ENCODE assay signal across 10 cellular contexts in genomic region chr15:77493324-77493907, GRCh38.
A peak's percentile ranks its signal among the peaks of the same experiment; 100 is the strongest.
DNase-seq lines count a peak whose midpoint lies in the region; ATAC-seq, FAIRE-seq and TF ChIP-seq lines count a peak whose summit lies in the region.
"Had no signal": no experiment of that assay in that cellular context is flagged by ENCODE, and none has a peak within 500 bp of the region (broad histone marks: within the 10 kb centered on the region; RNA-seq: fewer than 3 reads in every experiment).

No MANE protein-coding gene starts in this region.

- peak overlapping the region; percentile 9; the same call in 1 of the 2 replicates for H2BK15ac ChIP-seq in H1 (ENCODE audit: low read length)

- POLR2A ChIA-PET in H1 (lab: Charles Lee; ENCODE audit: partially characterized antibody) = interaction anchor here (0.9 kb wide), 1 partner anchor 11 kb away, joined by 3 read pairs; no protein-coding TSS in a partner anchor

- peaks cover 2% of the 10 kb centered on the region; the same call in 1 of the 2 replicates for H3K23me2 ChIP-seq in H1 (ENCODE audit: low read depth, low read length)

- H2AFZ ChIP-seq in H1 (ENCODE audit: low read length) = no peak overlapping the region

- no peak overlapping the region for H3K4ac ChIP-seq in H1 (replicated peaks; ENCODE audit: insufficient read length, low read depth, low read length)

- TF ChIP-seq POLR2A in H1 (IDR thresholded peaks at IDR 0.05; ENCODE audit: control extremely low read depth in 1 of 2, low read depth in 2 of 2, low read length in 2 of 2) = no peak

- no peak overlapping the region for H3K4me3 ChIP-seq in H1 (ENCODE audit: extremely low read depth in 1 of 4, insufficient read depth in 2 of 4, low read depth in 3 of 4, low read length in 4 of 4)

- H2BK20ac ChIP-seq in H1 (ENCODE audit: low read length) = peak overlapping the region; percentile 73; the same call in 1 of the 2 replicates

- FAIRE-seq in GM19239 (lab: Jason Lieb, UNC) (peak; percentile 56), H1 (lab: Jason Lieb, UNC) (no peak)
- FAIRE-seq: H54, keratinocyte had no signal

- no peaks in the 10 kb centered on the region; a peak in 1 of 8 replicates for H3K36me3 ChIP-seq in H1 (ENCODE audit: control insufficient read depth in 2 of 4, insufficient read depth in 4 of 4, low read length in 3 of 4)

- H4K91ac ChIP-seq in H1 (replicated peaks; ENCODE audit: insufficient read length, low read length) = no peak overlapping the region

- DNase-seq in AML-193 (lab: John Stamatoyannopoulos, UW) (peak; percentile 80 to 81), GM19239 (ENCODE audit: insufficient read length, low spot score) (no peak), OCI-M1 (lab: John Stamatoyannopoulos, UW) (peak; percentile 87), H1 (ENCODE audit: low read depth in 1 of 2, low spot score in 2 of 2) (no peak), GM03348 (ENCODE audit: low spot score) (no peak)
- DNase-seq in stimulated activated CD4-positive, alpha-beta T cell treated with anti-CD3 and anti-CD28 coated beads, Interleukin-4, amount 100 ng/mL, for 4 hours = no peak

- H2BK12ac ChIP-seq in H1 (ENCODE audit: low read depth, low read length) = peak overlapping the region; percentile 68; the same call in 1 of the 2 replicates

- no peak overlapping the region for H3K56ac ChIP-seq in H1 (replicated peaks; ENCODE audit: insufficient read length, low read depth, low read length)

- CTCF ChIA-PET in H1 (lab: Charles Lee; ENCODE audit: partially characterized antibody) = interaction anchor here (0.6 to 7.7 kb wide), 6 partner anchors 12 to 503 kb away, joined by 3 to 72 read pairs (median 4); no protein-coding TSS in a partner anchor

- no peaks in the 10 kb centered on the region for H4K20me1 ChIP-seq in H1 (replicated peaks in 1 of 2; ENCODE audit: control insufficient read depth in 1 of 2, insufficient read depth in 2 of 2, low read length in 2 of 2)

- H3K14ac ChIP-seq in H1 (ENCODE audit: insufficient read length) = no peak overlapping the region

- 82% methylated on average over 3 of the region's 3 CpGs; no CpG with 5 or more reads in 1 of the 2 experiments for WGBS in H1 (ENCODE audit: extremely low coverage in 1 of 2, insufficient coverage in 1 of 2, insufficient read length in 1 of 2, insufficient replicate concordance in 2 of 2, low coverage in 1 of 2, low lambda C conversion rate in 2 of 2, missing lambda C conversion rate in 1 of 2), 2 experiments

- no peak overlapping the region for H3K27ac ChIP-seq in H1 (ENCODE audit: low read depth, low read length)

- H4K8ac ChIP-seq in H1 (ENCODE audit: extremely low read depth, insufficient read depth, low read length) = no peak overlapping the region

- H3K18ac ChIP-seq in H1 (ENCODE audit: extremely low read depth, low read length) = no peak overlapping the region

- no peak for TF ChIP-seq RAD21 in H1 (IDR thresholded peaks at IDR 0.05 in 1 of 2, conservative IDR thresholded peaks at IDR 0.05 in 1 of 2; ENCODE audit: low read depth in 2 of 2, low read length in 2 of 2)

- H2BK5ac ChIP-seq in H1 (ENCODE audit: low read depth, low read length) = peak overlapping the region; percentile 76; the same call in 1 of the 2 replicates

- H3K23ac ChIP-seq in H1 (ENCODE audit: insufficient read length) = no peak overlapping the region

- H4K5ac ChIP-seq in H1 (ENCODE audit: insufficient read length, low read depth, low read length) = no peak overlapping the region

- TF ChIP-seq EP300 in H1 (IDR thresholded peaks at IDR 0.05; ENCODE audit: borderline replicate concordance in 1 of 2, low read depth in 2 of 2, low read length in 2 of 2) = no peak

- no peaks in the 10 kb centered on the region for H3K79me1 ChIP-seq in H1 (ENCODE audit: low read depth, low read length)

- H3K27me3 ChIP-seq in H1 (replicated peaks in 1 of 4; ENCODE audit: control insufficient read depth in 3 of 4, extremely low read depth in 1 of 4, insufficient read depth in 3 of 4, low read length in 3 of 4) = no peaks in the 10 kb centered on the region

- no peak overlapping the region for H2AK5ac ChIP-seq in H1 (ENCODE audit: low read depth, low read length)

- no peak for ATAC-seq in GM21390 (IDR thresholded peaks at IDR 0.05; ENCODE audit: unreplicated experiment)
- no peak for ATAC-seq in HG03378 (IDR thresholded peaks at IDR 0.05; ENCODE audit: unreplicated experiment)

- no peak overlapping the region for H3K4me2 ChIP-seq in H1 (ENCODE audit: insufficient read depth in 1 of 2, low read depth in 2 of 2, low read length in 2 of 2)

- H3K79me2 ChIP-seq in H1 (ENCODE audit: control insufficient read depth in 1 of 2, insufficient read depth in 2 of 2, low read length in 2 of 2) = no peaks in the 10 kb centered on the region

- H3K9ac ChIP-seq in H1 (replicated peaks in 1 of 4; ENCODE audit: extremely low read depth in 1 of 4, low read depth in 3 of 4, low read length in 3 of 4) = no peak overlapping the region

- peaks cover 15 to 27% (median 16%) of the 10 kb centered on the region in 4 experiments for H3K4me1 ChIP-seq in H1 (replicated peaks in 1 of 4; ENCODE audit: control insufficient read depth in 3 of 4, insufficient read depth in 4 of 4, low read length in 3 of 4)

- no peak overlapping the region for H2BK120ac ChIP-seq in H1 (replicated peaks; ENCODE audit: low read depth, low read length)

- no peak for TF ChIP-seq CTCF in H1 (IDR thresholded peaks at IDR 0.05; ENCODE audit: control extremely low read depth in 1 of 3, insufficient read depth in 1 of 3, low read depth in 1 of 3, low read length in 3 of 3)

- no peaks in the 10 kb centered on the region for H3K9me3 ChIP-seq in H1 (ENCODE audit: insufficient read depth in 2 of 2, low read depth in 1 of 2, low read length in 1 of 2)

TF ChIP-seq in H1, 55 proteins besides CTCF, POLR2A, EP300 and RAD21:
- TF ChIP-seq NANOG (IDR thresholded peaks at IDR 0.05; ENCODE audit: insufficient read depth, low read depth, low read length, poor library complexity, severe bottlenecking) = no peak
TF ChIP-seq in H1: peak in this region for 0.

Comparison
In these comparisons a context has a peak if more than half of its experiments do, and no peak if none do; other contexts are left out.
1. DNase-seq: peak in AML-193 (2 of 2) and OCI-M1 (single experiment); none in GM19239 (single experiment), H1 (0 of 2), GM03348 (single experiment) and stimulated activated CD4-positive, alpha-beta T cell treated with anti-CD3 and anti-CD28 coated beads, Interleukin-4, amount 100 ng/mL, for 4 hours (0 of 2).